Comparison of ENCODE assay signal across 25 cellular contexts in the genomic region with DNA sequence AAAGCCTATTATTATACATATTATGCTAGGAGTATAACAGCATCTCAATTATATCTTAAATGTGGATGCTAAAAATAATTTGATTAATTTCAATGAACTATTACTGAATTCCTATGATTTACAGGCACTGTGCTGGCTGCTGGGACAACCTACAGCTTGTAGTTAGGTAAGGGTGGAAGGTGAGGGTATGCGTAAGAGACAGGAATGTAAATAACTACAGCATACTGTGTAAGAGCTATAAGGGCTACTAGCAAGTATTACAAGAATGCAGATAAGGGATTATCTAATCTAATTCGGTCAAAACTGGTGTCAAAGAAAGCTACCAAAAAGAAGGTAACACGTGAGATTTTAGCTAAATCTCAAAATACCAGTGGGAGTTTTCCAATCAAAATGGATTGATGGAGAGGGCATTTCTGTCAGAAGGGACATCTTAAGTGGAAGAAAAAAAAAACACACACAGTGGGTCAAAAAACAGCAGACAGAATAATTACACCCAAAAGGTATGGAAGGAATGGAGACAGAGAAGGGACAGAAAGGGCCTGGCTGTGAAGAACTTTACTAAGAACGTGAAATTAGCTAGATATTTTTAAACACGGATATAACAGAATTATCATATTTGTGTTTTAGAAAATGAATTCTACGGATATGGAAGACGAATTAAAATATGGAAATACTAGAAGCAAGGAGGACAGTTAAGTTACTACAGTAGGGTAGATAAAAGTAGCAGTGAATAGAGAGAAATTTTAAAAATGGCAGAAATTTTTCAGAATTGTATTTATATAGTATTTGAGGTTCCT. TPM values are rescaled to one million over a fixed set of nuclear protein-coding genes. Genes with fewer than 3 reads are reported as not detected.
DNase-seq lines count a peak whose midpoint lies in the region; ATAC-seq, FAIRE-seq and TF ChIP-seq lines count a peak whose summit lies in the region.
"Had no signal": no experiment of that assay in that cellular context is flagged by ENCODE, and none has a peak within 500 bp of the region (broad histone marks: within the 10 kb centered on the region; RNA-seq: fewer than 3 reads in every experiment).

No MANE protein-coding gene starts in this region.

- no peaks in the 10 kb centered on the region for H3K9me3 ChIP-seq in K562 (replicated peaks; ENCODE audit: control insufficient read depth, insufficient read depth, low read depth, low read length)
- no peaks in the 10 kb centered on the region for H3K9me3 ChIP-seq in upper lobe of right lung
- H3K9me3 ChIP-seq in OCI-LY7 (ENCODE audit: low read length): no peaks in the 10 kb centered on the region
- H3K9me3 ChIP-seq: body of pancreas, prostate gland had no signal

- H3K9me3 Mint-ChIP-seq in activated naive CD4-positive, alpha-beta T cell treated with anti-CD3 and anti-CD28 coated beads, Interleukin-2, amount 10 ng/mL, durations not matched to agents 7 days and 5 days: no peaks in the 10 kb centered on the region
- no peaks in the 10 kb centered on the region for H3K9me3 Mint-ChIP-seq in activated naive CD4-positive, alpha-beta T cell treated with anti-CD3 and anti-CD28 coated beads for 36 hours
- no peaks in the 10 kb centered on the region for H3K9me3 Mint-ChIP-seq in natural killer cell treated with Interleukin-12 subunit alpha and Interleukin-12 subunit beta and Interleukin-15 and Interleukin-18, amount 100 ng/mL, for 72 hours
- H3K9me3 Mint-ChIP-seq: activated naive CD8-positive, alpha-beta T cell treated with anti-CD3 and anti-CD28 coated beads, Interleukin-2, amount 50 U/mL, for 24 hours; stimulated activated memory B cell treated with anti-CD40 and anti-IgM and Interleukin-4, amounts not matched to agents 10 μg/mL and 1 μg/mL and 100 μg/mL, for 72 hours had no signal

- H3K79me2 ChIP-seq in K562 (ENCODE audit: control insufficient read depth, insufficient read depth, low read length) (peaks cover 4% of the 10 kb centered on the region; the same call in 1 of the 3 replicates), OCI-LY7 (ENCODE audit: insufficient read depth, low read depth, low read length) (peaks cover 5% of the 10 kb centered on the region; the same call in 1 of the 2 replicates)

- H3K4me1 ChIP-seq in K562 (replicated peaks in 1 of 2; ENCODE audit: control insufficient read depth in 2 of 2, insufficient read depth in 2 of 2, low read length in 2 of 2): no peaks in the 10 kb centered on the region; a peak in 1 of 5 replicates
- H3K4me1 ChIP-seq in upper lobe of right lung: no peaks in the 10 kb centered on the region
- H3K4me1 ChIP-seq in OCI-LY7 (ENCODE audit: insufficient read depth, low read length, poor library complexity, severe bottlenecking): no peaks in the 10 kb centered on the region
- H3K4me1 ChIP-seq: body of pancreas, prostate gland had no signal

- H3K27me3 Mint-ChIP-seq in activated naive CD4-positive, alpha-beta T cell treated with anti-CD3 and anti-CD28 coated beads, Interleukin-2, amount 10 ng/mL, durations not matched to agents 7 days and 5 days: no peaks in the 10 kb centered on the region
- no peaks in the 10 kb centered on the region for H3K27me3 Mint-ChIP-seq in activated naive CD4-positive, alpha-beta T cell treated with anti-CD3 and anti-CD28 coated beads for 36 hours (ENCODE audit: low read depth)
- no peaks in the 10 kb centered on the region for H3K27me3 Mint-ChIP-seq in natural killer cell treated with Interleukin-12 subunit alpha and Interleukin-12 subunit beta and Interleukin-15 and Interleukin-18, amount 100 ng/mL, for 72 hours
- H3K27me3 Mint-ChIP-seq: activated CD4-positive, alpha-beta T cell treated with anti-CD3 and anti-CD28 coated beads for 36 hours; activated naive CD8-positive, alpha-beta T cell treated with anti-CD3 and anti-CD28 coated beads, Interleukin-2, amount 50 U/mL, for 24 hours; stimulated activated memory B cell treated with anti-CD40 and anti-IgM and Interleukin-4, amounts not matched to agents 10 μg/mL and 1 μg/mL and 100 μg/mL, for 72 hours had no signal

- no peak overlapping the region for H2AFZ ChIP-seq in K562 (ENCODE audit: low read depth, low read length)
- H2AFZ ChIP-seq in OCI-LY7 (ENCODE audit: low read length): no peak overlapping the region

- H3K4me2 ChIP-seq in K562 (ENCODE audit: insufficient read depth, low read length) (no peak overlapping the region), OCI-LY7 (ENCODE audit: low read length) (no peak overlapping the region)

- no peak overlapping the region for H3K27ac ChIP-seq in K562 (ENCODE audit: extremely low read depth, low read depth, low read length)
- no peak overlapping the region for H3K27ac ChIP-seq in upper lobe of right lung
- H3K27ac ChIP-seq in OCI-LY7 (ENCODE audit: low read depth, low read length, poor library complexity, severe bottlenecking): no peak overlapping the region
- H3K27ac ChIP-seq: 22Rv1, body of pancreas, epithelial cell of prostate, prostate gland had no signal

- POLR2A ChIA-PET in K562 (lab: Yijun Ruan, JAX): no interaction called here
- POLR2A ChIA-PET in OCI-LY7 (lab: Charles Lee): interaction anchor here (0.5 to 1.0 kb wide), 3 partner anchors 27 to 301 kb away, joined by 3 to 5 read pairs (median 4); a partner anchor contains a TSS

- H3K36me3 Mint-ChIP-seq in activated naive CD4-positive, alpha-beta T cell treated with anti-CD3 and anti-CD28 coated beads, Interleukin-2, amount 10 ng/mL, durations not matched to agents 7 days and 5 days: peaks cover 13% of the 10 kb centered on the region
- H3K36me3 Mint-ChIP-seq in activated naive CD4-positive, alpha-beta T cell treated with anti-CD3 and anti-CD28 coated beads for 36 hours (ENCODE audit: low read depth): peaks cover 7% of the 10 kb centered on the region
- no peaks in the 10 kb centered on the region for H3K36me3 Mint-ChIP-seq in natural killer cell treated with Interleukin-12 subunit alpha and Interleukin-12 subunit beta and Interleukin-15 and Interleukin-18, amount 100 ng/mL, for 72 hours

- TF ChIP-seq RAD21 in K562 (CRISPR knock-in tag; conservative IDR thresholded peaks at IDR 0.05 in 1 of 2, IDR thresholded peaks at IDR 0.05 in 1 of 2): no peak

- H3K4me3 Mint-ChIP-seq in activated naive CD4-positive, alpha-beta T cell treated with anti-CD3 and anti-CD28 coated beads, Interleukin-2, amount 10 ng/mL, durations not matched to agents 7 days and 5 days: no peak overlapping the region
- H3K4me3 Mint-ChIP-seq in activated naive CD4-positive, alpha-beta T cell treated with anti-CD3 and anti-CD28 coated beads for 36 hours: no peak overlapping the region
- no peak overlapping the region for H3K4me3 Mint-ChIP-seq in natural killer cell treated with Interleukin-12 subunit alpha and Interleukin-12 subunit beta and Interleukin-15 and Interleukin-18, amount 100 ng/mL, for 72 hours
- H3K4me3 Mint-ChIP-seq: activated CD4-positive, alpha-beta T cell treated with anti-CD3 and anti-CD28 coated beads for 36 hours; activated naive CD8-positive, alpha-beta T cell treated with anti-CD3 and anti-CD28 coated beads, Interleukin-2, amount 50 U/mL, for 24 hours; CD14-positive monocyte; stimulated activated memory B cell treated with anti-CD40 and anti-IgM and Interleukin-4, amounts not matched to agents 10 μg/mL and 1 μg/mL and 100 μg/mL, for 72 hours had no signal

- in situ Hi-C loops in K562 (cut with MboI): no loop called here

- no peak overlapping the region for H3K4me3 ChIP-seq in K562
- H3K4me3 ChIP-seq in upper lobe of right lung: no peak overlapping the region
- no peak overlapping the region for H3K4me3 ChIP-seq in OCI-LY7 (ENCODE audit: low read depth, low read length, poor library complexity, severe bottlenecking)
- H3K4me3 ChIP-seq: body of pancreas, GM12878, prostate gland had no signal

- H3K9me2 ChIP-seq in OCI-LY7 (ENCODE audit: insufficient read depth, low read length): no peaks in the 10 kb centered on the region

- no peak for TF ChIP-seq POLR2A in K562 (conservative IDR thresholded peaks at IDR 0.05)

- no peak for FAIRE-seq in K562 (lab: Jason Lieb, UNC)
- FAIRE-seq: GM12878 had no signal

- H3K36me3 ChIP-seq in K562 (ENCODE audit: control insufficient read depth, insufficient read depth, low read length): peaks cover 11% of the 10 kb centered on the region; the same call in 2 of the 3 replicates
- no peaks in the 10 kb centered on the region for H3K36me3 ChIP-seq in upper lobe of right lung
- H3K36me3 ChIP-seq in OCI-LY7 (ENCODE audit: insufficient read depth, low read length): peaks cover 13% of the 10 kb centered on the region
- H3K36me3 ChIP-seq: prostate gland had no signal

- intact Hi-C loops in activated naive CD4-positive, alpha-beta T cell treated with anti-CD3 and anti-CD28 coated beads for 36 hours (cut with micrococcal nuclease): loop anchor here (5.0 kb wide), 1 partner anchor 88 kb away; no protein-coding TSS in a partner anchor
- intact Hi-C loops in K562 (cut with micrococcal nuclease) (loop anchor here (5.0 to 10.0 kb wide), 2 partner anchors 104 to 137 kb away; no protein-coding TSS in a partner anchor), upper lobe of right lung (cut with DNase I) (no loop called here), OCI-LY7 (cut with micrococcal nuclease; ENCODE audit: unreplicated experiment) (no loop called here)

- H3K27ac Mint-ChIP-seq in activated naive CD4-positive, alpha-beta T cell treated with anti-CD3 and anti-CD28 coated beads, Interleukin-2, amount 10 ng/mL, durations not matched to agents 7 days and 5 days: peak overlapping the region; percentile 44
- no peak overlapping the region for H3K27ac Mint-ChIP-seq in activated naive CD4-positive, alpha-beta T cell treated with anti-CD3 and anti-CD28 coated beads for 36 hours
- no peak overlapping the region for H3K27ac Mint-ChIP-seq in natural killer cell treated with Interleukin-12 subunit alpha and Interleukin-12 subunit beta and Interleukin-15 and Interleukin-18, amount 100 ng/mL, for 72 hours
- H3K27ac Mint-ChIP-seq: activated CD4-positive, alpha-beta T cell treated with anti-CD3 and anti-CD28 coated beads for 36 hours; activated naive CD8-positive, alpha-beta T cell treated with anti-CD3 and anti-CD28 coated beads, Interleukin-2, amount 50 U/mL, for 24 hours; stimulated activated memory B cell treated with anti-CD40 and anti-IgM and Interleukin-4, amounts not matched to agents 10 μg/mL and 1 μg/mL and 100 μg/mL, for 72 hours had no signal

- no peak for ATAC-seq in K562
- peak; percentile 63 for ATAC-seq in upper lobe of right lung
- ATAC-seq in natural killer cell treated with Interleukin-12 subunit alpha and Interleukin-12 subunit beta and Interleukin-15 and Interleukin-18, amount 100 ng/mL, for 72 hours: no peak
- ATAC-seq: activated CD4-positive, alpha-beta T cell treated with anti-CD3 and anti-CD28 coated beads for 36 hours; activated naive CD8-positive, alpha-beta T cell treated with anti-CD3 and anti-CD28 coated beads, Interleukin-2, amount 50 U/mL, for 24 hours; body of pancreas; GM12878; SK-N-SH treated with all-trans-retinoic acid at 6 μM for 48 hours; stimulated activated memory B cell treated with anti-CD40 and anti-IgM and Interleukin-4, amounts not matched to agents 10 μg/mL and 1 μg/mL and 100 μg/mL, for 72 hours had no signal

- no peak overlapping the region for H3K9ac ChIP-seq in K562 (ENCODE audit: insufficient read depth in 1 of 2, low read depth in 2 of 2, low read length in 2 of 2)

- no peaks in the 10 kb centered on the region for H3K27me3 ChIP-seq in K562 (ENCODE audit: control insufficient read depth in 2 of 2, insufficient read depth in 2 of 2, low read length in 2 of 2)
- H3K27me3 ChIP-seq in upper lobe of right lung: no peaks in the 10 kb centered on the region
- H3K27me3 ChIP-seq: body of pancreas had no signal

- no peak for TF ChIP-seq EP300 in K562 (IDR thresholded peaks at IDR 0.05; ENCODE audit: low read length)

- 68% methylated on average over 7 of the region's 7 CpGs for WGBS in K562 (ENCODE audit: insufficient coverage, low coverage, missing lambda C conversion rate)

- CTCF ChIA-PET in activated naive CD4-positive, alpha-beta T cell treated with anti-CD3 and anti-CD28 coated beads, Interleukin-2, amount 10 ng/mL, durations not matched to agents 7 days and 5 days (lab: Charles Lee): interaction anchor here (0.9 to 1.1 kb wide), 2 partner anchors 12 to 137 kb away, joined by 3 read pairs; no protein-coding TSS in a partner anchor
- CTCF ChIA-PET in activated naive CD4-positive, alpha-beta T cell treated with anti-CD3 and anti-CD28 coated beads for 36 hours (lab: Charles Lee): interaction anchor here (0.6 to 1.4 kb wide), 4 partner anchors 128 to 603 kb away, joined by 3 to 11 read pairs (median 4); no protein-coding TSS in a partner anchor
- CTCF ChIA-PET in K562 (lab: Yijun Ruan, JAX; ENCODE audit: low intra/inter-chr PET ratio) (no interaction called here), OCI-LY7 (lab: Charles Lee; ENCODE audit: unreplicated experiment) (no interaction called here)

- no TSS peak for BruUV-seq in K562 (replicated peaks; lab: Mats Ljungman, UMichigan)
- no TSS peak for BruUV-seq in OCI-LY7 (replicated peaks; lab: Mats Ljungman, UMichigan)

- no peaks in the 10 kb centered on the region for H3K9me1 ChIP-seq in K562 (ENCODE audit: control insufficient read depth, insufficient read depth, low read length)

- TF ChIP-seq CTCF in K562 (IDR thresholded peaks at IDR 0.05 in 2 of 3, conservative IDR thresholded peaks at IDR 0.05 in 1 of 3; ENCODE audit: insufficient read depth in 2 of 3, low read depth in 1 of 3, low read length in 3 of 3) (no peak), upper lobe of right lung (IDR thresholded peaks at IDR 0.05) (no peak), OCI-LY7 (conservative IDR thresholded peaks at IDR 0.05; ENCODE audit: low read length) (no peak)

- DNase-seq in activated naive CD4-positive, alpha-beta T cell treated with anti-CD3 and anti-CD28 coated beads, Interleukin-2, amount 10 ng/mL, durations not matched to agents 7 days and 5 days: no peak
- DNase-seq in activated naive CD4-positive, alpha-beta T cell treated with anti-CD3 and anti-CD28 coated beads for 36 hours: no peak
- DNase-seq in K562 (ENCODE audit: extremely low read depth in 1 of 4, low spot score in 3 of 4) (no peak), iris pigment epithelial cell (ENCODE audit: low read depth) (peak; percentile 11), upper lobe of right lung (no peak), OCI-LY7 (ENCODE audit: low spot score) (no peak)
- no peak for DNase-seq in natural killer cell treated with Interleukin-12 subunit alpha and Interleukin-12 subunit beta and Interleukin-15 and Interleukin-18, amount 100 ng/mL, for 72 hours (ENCODE audit: low spot score)
- no peak for DNase-seq in activated CD4-positive, alpha-beta T cell treated with anti-CD3 and anti-CD28 coated beads for 4 hours
- DNase-seq: activated CD4-positive, alpha-beta T cell treated with anti-CD3 and anti-CD28 coated beads for 36 hours; activated CD8-positive, alpha-beta memory T cell treated with anti-CD3 and anti-CD28 coated beads for 24 hours; activated effector memory CD4-positive, alpha-beta T cell treated with anti-CD3 and anti-CD28 coated beads, Interleukin-2, amount 50 U/mL, for 16 hours; activated naive CD8-positive, alpha-beta T cell treated with anti-CD3 and anti-CD28 coated beads, Interleukin-2, amount 50 U/mL, for 24 hours; body of pancreas; KG1; mammary epithelial cell; NCI-H1694; stimulated activated CD4-positive, alpha-beta T cell treated with anti-CD3 and anti-CD28 coated beads, Interleukin-4, amount 100 ng/mL, for 4 hours; T-helper 2 cell had no signal

- H4K20me1 ChIP-seq in K562 (replicated peaks; ENCODE audit: control insufficient read depth, insufficient read depth, low read length): no peaks in the 10 kb centered on the region
- peaks cover 3% of the 10 kb centered on the region; the same call in 1 of the 2 replicates for H4K20me1 ChIP-seq in OCI-LY7 (ENCODE audit: insufficient read depth, low read length)

- H3K4me1 Mint-ChIP-seq in activated naive CD4-positive, alpha-beta T cell treated with anti-CD3 and anti-CD28 coated beads, Interleukin-2, amount 10 ng/mL, durations not matched to agents 7 days and 5 days: peaks cover 13% of the 10 kb centered on the region
- peaks cover 21% of the 10 kb centered on the region for H3K4me1 Mint-ChIP-seq in activated naive CD4-positive, alpha-beta T cell treated with anti-CD3 and anti-CD28 coated beads for 36 hours (ENCODE audit: low read depth)
- H3K4me1 Mint-ChIP-seq in natural killer cell treated with Interleukin-12 subunit alpha and Interleukin-12 subunit beta and Interleukin-15 and Interleukin-18, amount 100 ng/mL, for 72 hours (ENCODE audit: low read depth in 2 of 2): peaks cover 7 to 12% of the 10 kb centered on the region in 2 donors

RNA-seq across cellular contexts. Expression of a gene that starts 47.1 kb away (rescaled TPM):
- 10 to 100 TPM; 19.3 to 22.2 TPM for total RNA-seq in activated naive CD4-positive, alpha-beta T cell treated with anti-CD3 and anti-CD28 coated beads for 36 hours
- 8.8 and 32.4 TPM in 2 replicates for total RNA-seq in K562 (2011; cell fraction: chromatin; rRNA removed; ENCODE audit: low replicate concordance)
- 3.0 and 5.8 TPM in 2 replicates for total RNA-seq in K562 (2011; cell fraction: nucleolus; rRNA removed)
- total RNA-seq in K562 (2011; cell fraction: nucleoplasm; rRNA removed): 12.8 and 26.0 TPM in 2 replicates
- total RNA-seq in K562 (2014; rRNA removed) (12.8 and 13.4 TPM in 2 replicates), K562 (2014; rRNA removed; fragmentation: Illumina TruSeq; extraction: Trizol) (23.6 and 30.9 TPM in 2 replicates), K562 (2015; rRNA removed; fragmentation: Illumina TruSeq; extraction: Trizol) (18.1 and 20.0 TPM in 2 replicates), K562 (2021) (26.4 and 29.1 TPM in 2 replicates), upper lobe of right lung (33.1 TPM), OCI-LY7 (2022) (32.6 and 33.9 TPM in 2 replicates)
- polyA plus RNA-seq in K562 (2011; rRNA removed) (24.2 and 31.2 TPM in 2 replicates), K562 (2014; fragmentation: Illumina TruSeq; extraction: Trizol) (19.2 and 22.4 TPM in 2 replicates), K562 (2014; fragmentation: Nextera tagmentation; extraction: Ambion mirVana) (1 to 10 TPM; 1.3 to 1.6 TPM), K562 (2014; rRNA removed) (11.4 and 12.8 TPM in 2 replicates)
- 11.4 and 12.9 TPM in 2 replicates for polyA plus RNA-seq in K562 (2011; cell fraction: cytosol; rRNA removed)
- 14.0 and 19.6 TPM in 2 replicates for polyA plus RNA-seq in K562 (2011; cell fraction: nucleus; rRNA removed)
- polyA plus RNA-seq in K562 (2012): 13.4 and 16.0 TPM in 2 replicates
- 82.1 and 87.5 TPM in 2 replicates for polyA minus RNA-seq in K562 (2011; rRNA and poly(A)+ RNA removed)
- polyA minus RNA-seq in K562 (2011; cell fraction: cytosol; rRNA and poly(A)+ RNA removed): 19.7 and 28.7 TPM in 2 replicates
- 9.0 and 18.2 TPM in 2 replicates for polyA minus RNA-seq in K562 (2011; cell fraction: nucleus; rRNA and poly(A)+ RNA removed)
- 10 to 100 TPM; 25.3 to 36.0 TPM for total RNA-seq in natural killer cell treated with Interleukin-12 subunit alpha and Interleukin-12 subunit beta and Interleukin-15 and Interleukin-18, amount 100 ng/mL, for 72 hours
- 16.0 and 16.1 TPM in 2 replicates for total RNA-seq in OCI-LY7 (2014; rRNA removed; shearing (Covaris generic))

Comparison
In these comparisons a context has a peak if more than half of its experiments do, and no peak if none do; other contexts are left out.
1. CTCF ChIA-PET loops: an anchor here in activated naive CD4-positive, alpha-beta T cell treated with anti-CD3 and anti-CD28 coated beads, Interleukin-2, amount 10 ng/mL, durations not matched to agents 7 days and 5 days (0.9 to 1.1 kb wide) and activated naive CD4-positive, alpha-beta T cell treated with anti-CD3 and anti-CD28 coated beads for 36 hours (0.6 to 1.4 kb wide); none called in K562 and OCI-LY7.
2. intact Hi-C loops: an anchor here in activated naive CD4-positive, alpha-beta T cell treated with anti-CD3 and anti-CD28 coated beads for 36 hours (5.0 kb wide) and K562 (5.0 to 10.0 kb wide); none called in upper lobe of right lung and OCI-LY7.